Comparison of ENCODE assay signal across 8 cellular contexts in the genomic region with DNA sequence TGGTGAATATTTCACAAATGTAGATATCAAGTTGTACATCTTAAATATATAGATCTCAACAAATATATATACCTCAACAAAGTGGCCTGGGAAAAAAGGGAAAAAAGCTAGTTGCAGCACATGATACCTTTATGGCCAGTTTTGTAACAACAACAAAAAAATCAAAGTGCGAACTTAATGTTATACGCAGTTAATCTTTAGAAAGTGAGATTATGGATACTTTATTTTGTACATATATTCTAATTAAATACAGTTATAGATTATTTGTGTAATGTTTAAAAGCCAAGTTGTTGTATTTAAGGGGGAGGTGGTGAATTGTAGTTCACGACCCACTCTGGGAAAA. TPM values are rescaled to one million over a fixed set of nuclear protein-coding genes. Genes with fewer than 3 reads are reported as not detected.
DNase-seq lines count a peak whose midpoint lies in the region; ATAC-seq and TF ChIP-seq lines count a peak whose summit lies in the region.

No MANE protein-coding gene starts in this region.

- peak overlapping the region; percentile 98 for H3K4me3 ChIP-seq in SJCRH30
- peak overlapping the region in 3 of 4 donors; percentile 83 to 96 (median 90) for H3K4me3 ChIP-seq in esophagus squamous epithelium
- peak overlapping the region; percentile 99 for H3K4me3 ChIP-seq in rectal smooth muscle tissue (ENCODE audit: low read length)

- ATAC-seq in HG03045 (IDR thresholded peaks at IDR 0.05; ENCODE audit: unreplicated experiment) (no peak), HG03520 (IDR thresholded peaks at IDR 0.05; ENCODE audit: unreplicated experiment) (no peak)

- TF ChIP-seq POLR2A in esophagus squamous epithelium (IDR thresholded peaks at IDR 0.05) = no peak

- TF ChIP-seq CTCF in esophagus squamous epithelium (IDR thresholded peaks at IDR 0.05) = no peak

- DNase-seq in SJCRH30 (no peak), esophagus squamous epithelium (lab: John Stamatoyannopoulos, UW) (no peak), dedifferentiated amniotic fluid mesenchymal stem cell (ENCODE audit: extremely low spot score) (no peak), foreskin melanocyte (no peak)

- peak overlapping the region; percentile 93; the same call in 1 of the 2 replicates for H3K9ac ChIP-seq in ES-I3 (ENCODE audit: low read depth, low read length)
- no peak overlapping the region for H3K9ac ChIP-seq in rectal smooth muscle tissue (ENCODE audit: low read length)

- H3K9me3 ChIP-seq in ES-I3 (ENCODE audit: control insufficient read depth, insufficient read depth, low read length) (peaks cover 16% of the 10 kb centered on the region; the same call in 1 of the 2 replicates), SJCRH30 (replicated peaks) (no peaks in the 10 kb centered on the region), esophagus squamous epithelium (peaks cover 0 to 21% (median 0%) of the 10 kb centered on the region in 3 donors)

- H3K36me3 ChIP-seq in ES-I3 (ENCODE audit: insufficient read depth, low read length) (no peaks in the 10 kb centered on the region), SJCRH30 (no peaks in the 10 kb centered on the region), esophagus squamous epithelium (peaks cover 0 to 13% (median 0%) of the 10 kb centered on the region in 3 donors), rectal smooth muscle tissue (ENCODE audit: control insufficient read depth, insufficient read depth, low read length) (peaks cover 3% of the 10 kb centered on the region)

- intact Hi-C loops in esophagus squamous epithelium (cut with DNase I) = no loop called here

- H3K27ac ChIP-seq in SJCRH30 (no peak overlapping the region), esophagus squamous epithelium (peak overlapping the region; percentile 95 to 98 (median 98)), rectal smooth muscle tissue (ENCODE audit: low read depth, low read length) (peak overlapping the region; percentile 99)

- WGBS in esophagus squamous epithelium, 2 donors = 39 to 48% methylated on average over 3 of the region's 3 CpGs

- H3K4me1 ChIP-seq in ES-I3 (ENCODE audit: insufficient read depth, low read length) (no peaks in the 10 kb centered on the region), SJCRH30 (no peaks in the 10 kb centered on the region), esophagus squamous epithelium (peaks cover 0 to 12% (median 4%) of the 10 kb centered on the region in 3 donors), rectal smooth muscle tissue (ENCODE audit: control insufficient read depth, insufficient read depth, low read length) (no peaks in the 10 kb centered on the region)

- H3K27me3 ChIP-seq in SJCRH30 (no peaks in the 10 kb centered on the region), esophagus squamous epithelium (no peaks in the 10 kb centered on the region), rectal smooth muscle tissue (ENCODE audit: control insufficient read depth, insufficient read depth, low read length) (no peaks in the 10 kb centered on the region)

RNA-seq across cellular contexts. Expression of gene ZFP1, which starts 0.4 kb away (rescaled TPM):
- 8.4 and 10.9 TPM in 2 replicates for total RNA-seq in SJCRH30 (2014; rRNA removed; shearing (Covaris generic))
- 1 to 10 TPM; 3.1 to 9.1 (median 5.7) TPM for total RNA-seq in esophagus squamous epithelium

RNA-seq across cellular contexts. Expression of gene LDHD, which starts 31.4 kb away (rescaled TPM):
- 0.08 TPM in 1 of 2 replicates, not detected in the other for total RNA-seq in SJCRH30 (2014; rRNA removed; shearing (Covaris generic))
- total RNA-seq in esophagus squamous epithelium = 10 to 100 TPM in 2 of 4 donors, 1 to 10 TPM in 2; 3.3 to 20.4 (median 10.4) TPM

RNA-seq across cellular contexts. Expression of gene CTRB2, which starts 59.0 kb away (rescaled TPM):
- total RNA-seq in SJCRH30 (2014; rRNA removed; shearing (Covaris generic)) = 0.56 TPM in 1 of 2 replicates, not detected in the other
- total RNA-seq in esophagus squamous epithelium = not detected
